In the genomic region with DNA sequence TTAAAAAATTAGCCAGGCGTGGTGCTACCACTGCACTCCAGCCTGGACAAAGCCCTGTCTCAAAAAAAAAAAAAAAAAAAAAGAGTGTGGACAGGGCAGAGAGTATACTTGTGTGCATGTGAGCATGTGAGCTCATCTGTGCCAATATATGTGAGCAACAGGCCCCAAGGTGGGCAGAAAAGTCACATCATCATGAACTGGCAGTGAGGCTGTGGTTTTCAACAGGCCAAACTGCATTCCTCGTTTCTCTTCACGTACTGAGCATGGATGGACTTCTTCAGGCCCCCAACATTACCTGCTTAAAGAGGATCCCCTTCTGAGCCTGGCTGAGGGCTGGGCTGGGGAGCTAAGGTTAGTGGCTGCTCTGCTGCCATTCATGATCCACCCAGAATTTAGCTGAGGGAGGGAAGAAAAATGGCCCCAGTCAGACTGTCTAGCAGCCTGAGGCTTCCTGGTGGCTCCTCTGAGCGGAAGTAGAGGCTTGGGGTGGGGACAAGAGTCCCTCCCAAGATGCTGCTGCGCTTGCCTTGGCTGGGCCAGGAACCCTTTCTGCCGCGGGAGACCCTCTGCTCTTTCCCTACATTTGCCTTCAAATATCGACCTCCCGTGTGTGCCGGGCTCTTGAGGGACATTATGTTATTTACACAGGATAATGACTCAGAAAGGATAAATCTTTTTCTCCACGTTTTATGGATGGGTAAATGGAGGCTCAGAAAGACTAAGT, we compare ENCODE assay signal across 18 cellular contexts. TPM values are rescaled to one million over a fixed set of nuclear protein-coding genes. Genes with fewer than 3 reads are reported as not detected.
"Had no signal": no experiment of that assay in that cellular context is flagged by ENCODE, and none has a peak within 500 bp of the region (broad histone marks: within the 10 kb centered on the region; RNA-seq: fewer than 3 reads in every experiment).

No MANE protein-coding gene starts in this region.

- H3K27me3 ChIP-seq: hepatocyte, neutrophil, right atrium auricular region, suprapubic skin, tibial nerve, upper lobe of right lung, vagina had no signal

- ATAC-seq: effector memory CD8-positive, alpha-beta T cell; mucosa of descending colon; naive thymus-derived CD8-positive, alpha-beta T cell; upper lobe of right lung had no signal

- H3K9me3 ChIP-seq: mucosa of descending colon, neutrophil, right atrium auricular region, suprapubic skin, tibial nerve, upper lobe of right lung, vagina had no signal

- H3K79me2 ChIP-seq: hepatocyte had no signal

- H3K4me3 Mint-ChIP-seq: effector memory CD8-positive, alpha-beta T cell; naive thymus-derived CD8-positive, alpha-beta T cell had no signal

- H3K27ac ChIP-seq: hepatocyte, neutrophil, right atrium auricular region, suprapubic skin, tibial nerve, upper lobe of right lung, vagina had no signal

- H3K4me3 ChIP-seq: hepatocyte, mucosa of descending colon, right atrium auricular region, suprapubic skin, tibial nerve, upper lobe of right lung, vagina had no signal

- H3K36me3 ChIP-seq: neutrophil, right atrium auricular region, suprapubic skin, tibial nerve, upper lobe of right lung, vagina had no signal

- H3K4me1 ChIP-seq: right atrium auricular region, suprapubic skin, tibial nerve, upper lobe of right lung, vagina had no signal

- H2AFZ ChIP-seq: hepatocyte had no signal

- H3K27me3 Mint-ChIP-seq: effector memory CD8-positive, alpha-beta T cell; naive thymus-derived CD8-positive, alpha-beta T cell had no signal

- H3K27ac Mint-ChIP-seq: effector memory CD8-positive, alpha-beta T cell; naive thymus-derived CD8-positive, alpha-beta T cell had no signal

- H3K36me3 Mint-ChIP-seq: naive thymus-derived CD8-positive, alpha-beta T cell had no signal

- H3K9me3 Mint-ChIP-seq: effector memory CD8-positive, alpha-beta T cell; naive thymus-derived CD8-positive, alpha-beta T cell had no signal

- H3K4me1 Mint-ChIP-seq: naive thymus-derived CD8-positive, alpha-beta T cell had no signal

- H3K4me2 ChIP-seq: hepatocyte had no signal

- DNase-seq: effector memory CD8-positive, alpha-beta T cell; erythroblast; head of caudate nucleus; mucosa of descending colon; naive thymus-derived CD8-positive, alpha-beta T cell; small intestine; stimulated activated CD4-positive, alpha-beta T cell treated with anti-CD3 and anti-CD28 coated beads, Interleukin-12 subunit alpha, Interleukin-12 subunit beta, amount 100 ng/mL, for 4 hours; stimulated activated naive CD4-positive, alpha-beta T cell treated with Interleukin-2 at 50 U/mL for 16 hours; upper lobe of right lung had no signal

RNA-seq across cellular contexts. Expression of a gene that starts 55.0 kb away (rescaled TPM):
- total RNA-seq: kidney epithelial cell; naive thymus-derived CD8-positive, alpha-beta T cell; osteoblast had no signal
- polyA plus RNA-seq: neural cell had no signal
